23 cellular contexts compared by ENCODE assay signal in genomic region chr17:11485802-11486421, GRCh38.
"Had no signal": no experiment of that assay in that cellular context is flagged by ENCODE, and none has a peak within 500 bp of the region (broad histone marks: within the 10 kb centered on the region; RNA-seq: fewer than 3 reads in every experiment).

No MANE protein-coding gene starts in this region.

- H3K4me3 Mint-ChIP-seq: activated B cell treated with CpG ODN at 0.5 μM for 24 hours; activated CD8-positive, alpha-beta T cell treated with anti-CD3 and anti-CD28 coated beads, Interleukin-2, amount 10 ng/mL, durations not matched to agents 7 days and 5 days; activated T-cell treated with anti-CD3 and anti-CD28 coated beads, Interleukin-2, amount 50 U/mL, for 72 hours; memory B cell; naive thymus-derived CD4-positive, alpha-beta T cell had no signal

- H3K9me3 Mint-ChIP-seq: activated B cell treated with CpG ODN at 0.5 μM for 24 hours had no signal

- DNase-seq: activated B cell treated with CpG ODN at 0.5 μM for 24 hours; activated CD4-positive, alpha-beta T cell treated with anti-CD3 and anti-CD28 coated beads for 48 hours; activated CD8-positive, alpha-beta memory T cell treated with anti-CD3 and anti-CD28 coated beads, Interleukin-2, amount 50 U/mL, for 48 hours; activated CD8-positive, alpha-beta T cell treated with anti-CD3 and anti-CD28 coated beads, Interleukin-2, amount 10 ng/mL, durations not matched to agents 7 days and 5 days; activated gamma-delta T cell; activated T-cell treated with anti-CD3 and anti-CD28 coated beads, Interleukin-2, amount 50 U/mL, for 72 hours; amniotic stem cell; colonic mucosa; effector CD4-positive, alpha-beta T cell; foreskin keratinocyte; glutamatergic neuron; left colon; mucosa of descending colon; naive thymus-derived CD4-positive, alpha-beta T cell; posterior cingulate gyrus; right lobe of liver; stimulated activated CD4-positive, alpha-beta T cell treated with anti-CD3 and anti-CD28 coated beads, Interleukin-4, amount 100 ng/mL, for 4 hours; stimulated activated CD8-positive, alpha-beta memory T cell treated with anti-CD3 and anti-CD28 coated beads, Interleukin-4, amount 100 ng/mL, for 48 hours; stimulated activated naive CD8-positive, alpha-beta T cell treated with anti-CD3 and anti-CD28 coated beads, Interleukin-15, Interleukin-2, amounts not matched to agents 100 U/mL and 50 U/mL, for 24 hours; T-helper 2 cell had no signal

- H3K36me3 Mint-ChIP-seq: activated naive CD4-positive, alpha-beta T cell treated with anti-CD3 and anti-CD28 coated beads, Interleukin-2, amount 50 U/mL, for 72 hours; memory B cell; naive thymus-derived CD4-positive, alpha-beta T cell had no signal

- H3K27ac Mint-ChIP-seq: activated B cell treated with CpG ODN at 0.5 μM for 24 hours; activated CD8-positive, alpha-beta T cell treated with anti-CD3 and anti-CD28 coated beads, Interleukin-2, amount 10 ng/mL, durations not matched to agents 7 days and 5 days; activated naive CD4-positive, alpha-beta T cell treated with anti-CD3 and anti-CD28 coated beads, Interleukin-2, amount 50 U/mL, for 72 hours; activated T-cell treated with anti-CD3 and anti-CD28 coated beads, Interleukin-2, amount 50 U/mL, for 72 hours; memory B cell; naive thymus-derived CD4-positive, alpha-beta T cell had no signal

- H3K27me3 Mint-ChIP-seq: activated B cell treated with CpG ODN at 0.5 μM for 24 hours; memory B cell; naive thymus-derived CD4-positive, alpha-beta T cell had no signal

- H3K4me1 Mint-ChIP-seq: activated B cell treated with CpG ODN at 0.5 μM for 24 hours; memory B cell; naive thymus-derived CD4-positive, alpha-beta T cell had no signal

- ATAC-seq: activated CD8-positive, alpha-beta T cell treated with anti-CD3 and anti-CD28 coated beads, Interleukin-2, amount 10 ng/mL, durations not matched to agents 7 days and 5 days; activated naive CD4-positive, alpha-beta T cell treated with anti-CD3 and anti-CD28 coated beads, Interleukin-2, amount 50 U/mL, for 72 hours; activated T-cell treated with anti-CD3 and anti-CD28 coated beads, Interleukin-2, amount 50 U/mL, for 72 hours; foreskin keratinocyte; left colon; mucosa of descending colon; naive thymus-derived CD4-positive, alpha-beta T cell; right lobe of liver; SK-N-SH treated with all-trans-retinoic acid at 6 μM for 48 hours; stimulated activated naive CD8-positive, alpha-beta T cell treated with anti-CD3 and anti-CD28 coated beads, Interleukin-15, Interleukin-2, amounts not matched to agents 100 U/mL and 50 U/mL, for 24 hours had no signal
